12 cellular contexts compared by ENCODE assay signal in genomic region chr3:30752961-30753360, GRCh38.
DNase-seq lines count a peak whose midpoint lies in the region; ATAC-seq and TF ChIP-seq lines count a peak whose summit lies in the region.
"Had no signal": no experiment of that assay in that cellular context is flagged by ENCODE, and none has a peak within 500 bp of the region (broad histone marks: within the 10 kb centered on the region; RNA-seq: fewer than 3 reads in every experiment).

No MANE protein-coding gene starts in this region.

- no peaks in the 10 kb centered on the region for H3K9me3 ChIP-seq in lower lobe of right lung
- H3K9me3 ChIP-seq: ascending aorta had no signal

- ATAC-seq in lower lobe of right lung (peak; percentile 64 to 77), GM18870 (IDR thresholded peaks at IDR 0.05; ENCODE audit: unreplicated experiment) (no peak)
- ATAC-seq: naive thymus-derived CD8-positive, alpha-beta T cell had no signal

- H3K9me3 Mint-ChIP-seq in activated naive CD4-positive, alpha-beta T cell treated with anti-CD3 and anti-CD28 coated beads, Interleukin-2, amount 10 ng/mL, durations not matched to agents 7 days and 5 days = no peaks in the 10 kb centered on the region
- H3K9me3 Mint-ChIP-seq: naive thymus-derived CD8-positive, alpha-beta T cell had no signal

- H3K4me3 ChIP-seq in astrocyte of the cerebellum (ENCODE audit: low read depth, low read length) (no peak overlapping the region), lower lobe of right lung (no peak overlapping the region)
- H3K4me3 ChIP-seq: ascending aorta had no signal

- no peak overlapping the region for H3K27ac ChIP-seq in lower lobe of right lung
- H3K27ac ChIP-seq: ascending aorta had no signal

- H3K4me3 Mint-ChIP-seq in activated naive CD4-positive, alpha-beta T cell treated with anti-CD3 and anti-CD28 coated beads, Interleukin-2, amount 10 ng/mL, durations not matched to agents 7 days and 5 days = no peak overlapping the region
- H3K4me3 Mint-ChIP-seq: naive thymus-derived CD8-positive, alpha-beta T cell had no signal

- TF ChIP-seq CTCF in astrocyte of the cerebellum (IDR thresholded peaks at IDR 0.05; ENCODE audit: low read depth, low read length, missing control alignments) (no peak), lower lobe of right lung (IDR thresholded peaks at IDR 0.05) (no peak)

- no peak overlapping the region for H3K27ac Mint-ChIP-seq in activated naive CD4-positive, alpha-beta T cell treated with anti-CD3 and anti-CD28 coated beads, Interleukin-2, amount 10 ng/mL, durations not matched to agents 7 days and 5 days
- H3K27ac Mint-ChIP-seq: naive thymus-derived CD8-positive, alpha-beta T cell had no signal

- no peaks in the 10 kb centered on the region for H3K27me3 ChIP-seq in lower lobe of right lung (ENCODE audit: low read depth)
- H3K27me3 ChIP-seq: ascending aorta had no signal

- intact Hi-C loops in lower lobe of right lung (cut with DNase I) = no loop called here

- no peaks in the 10 kb centered on the region for H3K36me3 ChIP-seq in lower lobe of right lung
- H3K36me3 ChIP-seq: ascending aorta had no signal

- peaks cover under 1% of the 10 kb centered on the region for H3K4me1 Mint-ChIP-seq in activated naive CD4-positive, alpha-beta T cell treated with anti-CD3 and anti-CD28 coated beads, Interleukin-2, amount 10 ng/mL, durations not matched to agents 7 days and 5 days

- CTCF ChIA-PET in activated naive CD4-positive, alpha-beta T cell treated with anti-CD3 and anti-CD28 coated beads, Interleukin-2, amount 10 ng/mL, durations not matched to agents 7 days and 5 days (lab: Charles Lee) = interaction anchor here (1.1 to 2.1 kb wide), 3 partner anchors 9 to 740 kb away, joined by 3 to 9 read pairs (median 6); no protein-coding TSS in a partner anchor

- in situ Hi-C loops in astrocyte of the cerebellum (cut with HindIII; ENCODE audit: low sequenced_read_pairs) = loop anchor here (25.0 kb wide), 1 partner anchor 384 kb away; no protein-coding TSS in a partner anchor

- DNase-seq in CD1c-positive myeloid dendritic cell (ENCODE audit: extremely low spot score) = peak; percentile 75
- peak; percentile 62 for DNase-seq in LHCN-M2 (ENCODE audit: low read depth)
- DNase-seq in astrocyte of the cerebellum (ENCODE audit: low read depth) = peak; percentile 15
- DNase-seq in lower lobe of right lung = no peak
- no peak for DNase-seq in activated naive CD4-positive, alpha-beta T cell treated with anti-CD3 and anti-CD28 coated beads, Interleukin-2, amount 10 ng/mL, durations not matched to agents 7 days and 5 days
- no peak for DNase-seq in DMS79 (lab: John Stamatoyannopoulos, UW)
- no peak for DNase-seq in NCI-H524 treated with DMSO at 0.1 percent for 48 hours (lab: John Stamatoyannopoulos, UW)
- DNase-seq: activated CD4-positive, alpha-beta T cell treated with anti-CD3 and anti-CD28 coated beads, Interleukin-2, amount 50 U/mL, for 4 hours; DMS79 treated with DMSO at 0.1 percent for 48 hours; naive thymus-derived CD8-positive, alpha-beta T cell had no signal

- peaks cover 5% of the 10 kb centered on the region for H3K4me1 ChIP-seq in lower lobe of right lung
- H3K4me1 ChIP-seq: ascending aorta had no signal

- no peaks in the 10 kb centered on the region for H3K27me3 Mint-ChIP-seq in activated naive CD4-positive, alpha-beta T cell treated with anti-CD3 and anti-CD28 coated beads, Interleukin-2, amount 10 ng/mL, durations not matched to agents 7 days and 5 days
- H3K27me3 Mint-ChIP-seq: naive thymus-derived CD8-positive, alpha-beta T cell had no signal

- H3K36me3 Mint-ChIP-seq in activated naive CD4-positive, alpha-beta T cell treated with anti-CD3 and anti-CD28 coated beads, Interleukin-2, amount 10 ng/mL, durations not matched to agents 7 days and 5 days = no peaks in the 10 kb centered on the region
- H3K36me3 Mint-ChIP-seq: naive thymus-derived CD8-positive, alpha-beta T cell had no signal

Comparison
In these comparisons a context has a peak if more than half of its experiments do, and no peak if none do; other contexts are left out.
1. DNase-seq: peak in CD1c-positive myeloid dendritic cell (single experiment), LHCN-M2 (single experiment) and astrocyte of the cerebellum (single experiment); none in lower lobe of right lung (single experiment), activated naive CD4-positive, alpha-beta T cell treated with anti-CD3 and anti-CD28 coated beads, Interleukin-2, amount 10 ng/mL, durations not matched to agents 7 days and 5 days (single experiment), DMS79 (single experiment) and NCI-H524 treated with DMSO at 0.1 percent for 48 hours (single experiment).